18 cellular contexts compared by ENCODE assay signal in genomic region chr1:37723072-37723389, GRCh38. TPM values are rescaled to one million over a fixed set of nuclear protein-coding genes. Genes with fewer than 3 reads are reported as not detected.
DNase-seq lines count a peak whose midpoint lies in the region; ATAC-seq and TF ChIP-seq lines count a peak whose summit lies in the region.
"Had no signal": no experiment of that assay in that cellular context is flagged by ENCODE, and none has a peak within 500 bp of the region (broad histone marks: within the 10 kb centered on the region; RNA-seq: fewer than 3 reads in every experiment).

No MANE protein-coding gene starts in this region.

- H3K4me3 ChIP-seq in endodermal cell (ENCODE audit: low read length) (no peak overlapping the region), stomach (no peak overlapping the region)
- H3K4me3 ChIP-seq: GM23248, MG63 had no signal

- TF ChIP-seq EP300 in stomach (IDR thresholded peaks at IDR 0.05) = no peak

- peaks cover 16% of the 10 kb centered on the region for H3K27me3 ChIP-seq in endodermal cell (ENCODE audit: control insufficient read depth, insufficient read depth, low read length, poor library complexity, severe bottlenecking)
- H3K27me3 ChIP-seq in stomach = peaks cover 0 to 63% (median 0%) of the 10 kb centered on the region in 3 donors
- H3K27me3 ChIP-seq: MG63 had no signal

- H3K9me3 Mint-ChIP-seq in WTC11 (no peaks in the 10 kb centered on the region), endodermal cell (no peaks in the 10 kb centered on the region)
- H3K9me3 Mint-ChIP-seq: CD8-positive, alpha-beta T cell had no signal

- no peak for TF ChIP-seq CTCF in WTC11 (IDR thresholded peaks at IDR 0.05)
- no peak for TF ChIP-seq CTCF in endodermal cell (conservative IDR thresholded peaks at IDR 0.05)
- no peak for TF ChIP-seq CTCF in stomach (IDR thresholded peaks at IDR 0.05)

- H3K27ac Mint-ChIP-seq in WTC11 = no peak overlapping the region
- no peak overlapping the region for H3K27ac Mint-ChIP-seq in endodermal cell
- H3K27ac Mint-ChIP-seq: CD8-positive, alpha-beta T cell had no signal

- H3K27ac ChIP-seq in endodermal cell (ENCODE audit: low read depth, low read length) (no peak overlapping the region), substantia nigra (ENCODE audit: low read depth, low read length, poor library complexity, severe bottlenecking) (peak overlapping the region; percentile 84), stomach (no peak overlapping the region)
- H3K27ac ChIP-seq: GM23248 had no signal

- H3K4me1 Mint-ChIP-seq in WTC11 = peaks cover 6% of the 10 kb centered on the region; the same call in 1 of the 2 replicates
- H3K4me1 Mint-ChIP-seq in endodermal cell = peaks cover 12% of the 10 kb centered on the region

- H3K36me3 ChIP-seq in endodermal cell (ENCODE audit: control insufficient read depth, insufficient read depth, low read length) (no peaks in the 10 kb centered on the region), stomach (no peaks in the 10 kb centered on the region)
- H3K36me3 ChIP-seq: MG63 had no signal

- 82 to 92% methylated on average over 2 to 6 of the region's 6 CpGs for WGBS in endodermal cell (ENCODE audit: insufficient coverage in 1 of 2, insufficient read length in 1 of 2), 2 experiments
- whole genome bisulfite sequencing in stomach, 5 donors = 74 to 95% (median 89%) methylated on average over 5 to 6 of the region's 6 CpGs

- H3K27me3 Mint-ChIP-seq in WTC11 (ENCODE audit: low read depth) (no peaks in the 10 kb centered on the region; the same call in 1 of the 2 replicates), endodermal cell (ENCODE audit: insufficient read depth) (peaks cover 18% of the 10 kb centered on the region)

- no peak overlapping the region for H3K4me3 Mint-ChIP-seq in WTC11
- no peak overlapping the region for H3K4me3 Mint-ChIP-seq in endodermal cell
- H3K4me3 Mint-ChIP-seq: CD8-positive, alpha-beta T cell had no signal

- no peak overlapping the region for H3K9ac ChIP-seq in endodermal cell (ENCODE audit: extremely low read depth, low read length, poor library complexity, severe bottlenecking)
- H3K9ac ChIP-seq: GM23248 had no signal

- H3K4me1 ChIP-seq in endodermal cell (ENCODE audit: control insufficient read depth, insufficient read depth, low read length) (no peaks in the 10 kb centered on the region), stomach (no peaks in the 10 kb centered on the region)

- POLR2A ChIA-PET in WTC11 (lab: Charles Lee) = no interaction called here

- intact Hi-C loops in stomach (cut with DNase I; ENCODE audit: low total_unique reads) = no loop called here

- DNase-seq in D341Med (ENCODE audit: low spot score) (peak; percentile 11), WTC11 (ENCODE audit: low spot score) (no peak), endodermal cell (peak; percentile 47), substantia nigra (lab: John Stamatoyannopoulos, UW) (peak in 1 of 49 donors; percentile 12), Ammon's horn (ENCODE audit: low spot score) (no peak), stomach (no peak)
- DNase-seq: C1 segment of cervical spinal cord; CD8-positive, alpha-beta T cell; GDM1; MG63; NCI-H1417; NCI-H1694 treated with DMSO at 0.1 percent for 48 hours; NCI-H2081 treated with DMSO at 0.1 percent for 48 hours; NCI-H446; NCI-H526 had no signal

- ATAC-seq in WTC11 (peak; percentile 8; the same call in 1 of the 2 replicates), HG02763 (IDR thresholded peaks at IDR 0.05; ENCODE audit: unreplicated experiment) (no peak)
- ATAC-seq: CD8-positive, alpha-beta T cell had no signal

- H3K36me3 Mint-ChIP-seq in WTC11 (no peaks in the 10 kb centered on the region), endodermal cell (ENCODE audit: low read depth) (no peaks in the 10 kb centered on the region)
- H3K36me3 Mint-ChIP-seq: CD8-positive, alpha-beta T cell had no signal

- CTCF ChIA-PET in WTC11 (lab: Charles Lee) = interaction anchor here (2.5 to 3.4 kb wide), 2 partner anchors 42 to 137 kb away, joined by 13 to 14 read pairs; partner anchors contain the start of genes EPHA10 and MTF1

- no peak for TF ChIP-seq POLR2A in stomach (IDR thresholded peaks at IDR 0.05)

- H3K9me3 ChIP-seq in endodermal cell (ENCODE audit: control insufficient read depth, low read length) (no peaks in the 10 kb centered on the region), stomach (no peaks in the 10 kb centered on the region)
- H3K9me3 ChIP-seq: MG63 had no signal

TF ChIP-seq in WTC11, 78 proteins besides CTCF, POLR2A, EP300 and RAD21:
- TF ChIP-seq ARID4B (CRISPR knock-in tag; IDR thresholded peaks at IDR 0.05; ENCODE audit: borderline replicate concordance) (no peak), ZNF219 (CRISPR knock-in tag; IDR thresholded peaks at IDR 0.05; ENCODE audit: borderline replicate concordance) (no peak), NFE2L1 (CRISPR knock-in tag; IDR thresholded peaks at IDR 0.05) (no peak)
- TF ChIP-seq, protein P1, sequence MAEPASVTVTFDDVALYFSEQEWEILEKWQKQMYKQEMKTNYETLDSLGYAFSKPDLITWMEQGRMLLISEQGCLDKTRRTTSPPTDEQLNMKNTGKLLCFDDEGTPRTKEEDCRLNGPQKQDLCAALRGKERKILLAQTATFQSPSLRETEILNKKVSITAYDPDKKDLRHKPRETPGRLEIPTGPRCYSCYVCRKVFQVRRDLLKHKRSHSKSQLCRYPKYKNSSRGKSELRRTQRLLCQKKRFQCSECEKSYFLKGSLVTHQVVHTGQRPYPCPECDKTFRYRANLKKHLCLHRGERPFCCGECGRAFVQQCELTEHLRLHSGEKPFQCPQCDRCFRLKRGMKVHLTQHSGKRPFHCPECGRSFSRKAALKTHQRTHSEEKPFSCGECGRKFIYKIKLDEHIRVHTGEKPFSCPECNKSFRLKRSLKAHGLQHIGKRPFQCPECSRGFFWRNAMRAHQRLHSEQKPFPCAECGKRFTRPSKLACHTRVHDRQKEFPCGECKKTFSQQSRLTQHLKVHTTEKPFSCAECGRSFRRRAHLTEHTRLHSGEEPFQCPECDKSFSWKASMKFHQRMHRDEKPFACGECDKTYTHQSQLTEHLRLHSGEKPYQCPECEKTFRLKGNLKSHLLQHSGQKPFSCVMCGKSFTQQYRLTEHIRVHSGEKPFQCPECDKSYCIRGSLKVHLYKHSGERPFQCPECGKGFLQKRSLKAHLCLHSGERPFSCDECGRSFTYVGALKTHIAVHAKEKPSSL (CRISPR knock-in tag; conservative IDR thresholded peaks at IDR 0.05) = no peak

RNA-seq across cellular contexts. Expression of gene CDCA8, which starts 30.7 kb away (rescaled TPM):
- total RNA-seq in WTC11 (2021) (42.1 to 47.7 TPM (median 43.3 TPM) in 3 replicates), endodermal cell (10 to 100 TPM; 27.7 to 49.7 TPM), stomach (1 to 10 TPM in 2 of 5 donors, under 1 TPM in 1, not detected in 2; 0.89 to 3.6 (median 2.4) TPM)
- polyA plus RNA-seq in endodermal cell (2013, experiment 1 of 2) = 58.6 TPM
- 61.0 TPM for polyA plus RNA-seq in endodermal cell (2013, experiment 2 of 2)
- polyA plus RNA-seq in stomach = 1 to 10 TPM; 2.9 to 5.5 (median 3.1) TPM

RNA-seq across cellular contexts. Expression of gene EPHA10, which starts 41.9 kb away (rescaled TPM):
- 1.3 to 1.5 TPM (median 1.3 TPM) in 3 replicates for total RNA-seq in WTC11 (2021)
- total RNA-seq in endodermal cell = under 1 TPM in 1 of 2 donors, not detected in 1; 0.42 TPM
- 0.57 TPM for polyA plus RNA-seq in endodermal cell (2013, experiment 1 of 2)
- polyA plus RNA-seq in endodermal cell (2013, experiment 2 of 2) = 0.54 TPM
- 100 to 1,000 TPM in 1 of 5 donors, 1 to 10 TPM in 3, not detected in 1; 1.2 to 212 (median 2.3) TPM for total RNA-seq in stomach
- polyA plus RNA-seq in stomach = 1 to 10 TPM in 1 of 3 donors, under 1 TPM in 2; 0.18 to 2.1 (median 0.31) TPM
- total RNA-seq: CD8-positive, alpha-beta T cell; GM23248; LHCN-M2 had no signal
- polyA plus RNA-seq: GM23248 had no signal

Comparison
In these comparisons a context has a peak if more than half of its experiments do, and no peak if none do; other contexts are left out.
1. DNase-seq: peak in D341Med (single experiment) and endodermal cell (single experiment); none in WTC11 (single experiment), Ammon's horn (single experiment) and stomach (single experiment).